1 cellular context compared by ENCODE assay signal in the genomic region with DNA sequence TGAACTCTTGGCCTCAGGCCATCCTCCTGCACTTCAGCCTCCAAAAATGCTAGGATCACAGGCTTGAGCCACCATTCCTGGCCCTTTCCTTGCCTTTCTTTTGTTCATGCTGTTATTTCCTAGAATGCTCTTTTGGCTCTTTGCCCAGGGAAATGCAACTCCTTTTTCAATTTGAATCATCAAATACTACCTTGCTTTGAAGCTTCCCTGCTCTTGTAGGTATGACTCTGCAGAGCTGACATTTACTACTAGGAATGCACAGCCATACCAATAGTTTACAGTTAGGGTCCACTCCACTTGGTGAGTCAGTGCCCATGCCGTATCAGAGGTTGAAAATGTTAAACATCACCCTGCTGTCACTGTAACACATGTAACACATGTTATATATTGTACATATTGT.
TF ChIP-seq lines count a peak whose summit lies in the region.

No MANE protein-coding gene starts in this region.

TF ChIP-seq in HepG2, 621 proteins besides CTCF, POLR2A, EP300 and RAD21 (continued from another document):
- TF ChIP-seq, protein P1, sequence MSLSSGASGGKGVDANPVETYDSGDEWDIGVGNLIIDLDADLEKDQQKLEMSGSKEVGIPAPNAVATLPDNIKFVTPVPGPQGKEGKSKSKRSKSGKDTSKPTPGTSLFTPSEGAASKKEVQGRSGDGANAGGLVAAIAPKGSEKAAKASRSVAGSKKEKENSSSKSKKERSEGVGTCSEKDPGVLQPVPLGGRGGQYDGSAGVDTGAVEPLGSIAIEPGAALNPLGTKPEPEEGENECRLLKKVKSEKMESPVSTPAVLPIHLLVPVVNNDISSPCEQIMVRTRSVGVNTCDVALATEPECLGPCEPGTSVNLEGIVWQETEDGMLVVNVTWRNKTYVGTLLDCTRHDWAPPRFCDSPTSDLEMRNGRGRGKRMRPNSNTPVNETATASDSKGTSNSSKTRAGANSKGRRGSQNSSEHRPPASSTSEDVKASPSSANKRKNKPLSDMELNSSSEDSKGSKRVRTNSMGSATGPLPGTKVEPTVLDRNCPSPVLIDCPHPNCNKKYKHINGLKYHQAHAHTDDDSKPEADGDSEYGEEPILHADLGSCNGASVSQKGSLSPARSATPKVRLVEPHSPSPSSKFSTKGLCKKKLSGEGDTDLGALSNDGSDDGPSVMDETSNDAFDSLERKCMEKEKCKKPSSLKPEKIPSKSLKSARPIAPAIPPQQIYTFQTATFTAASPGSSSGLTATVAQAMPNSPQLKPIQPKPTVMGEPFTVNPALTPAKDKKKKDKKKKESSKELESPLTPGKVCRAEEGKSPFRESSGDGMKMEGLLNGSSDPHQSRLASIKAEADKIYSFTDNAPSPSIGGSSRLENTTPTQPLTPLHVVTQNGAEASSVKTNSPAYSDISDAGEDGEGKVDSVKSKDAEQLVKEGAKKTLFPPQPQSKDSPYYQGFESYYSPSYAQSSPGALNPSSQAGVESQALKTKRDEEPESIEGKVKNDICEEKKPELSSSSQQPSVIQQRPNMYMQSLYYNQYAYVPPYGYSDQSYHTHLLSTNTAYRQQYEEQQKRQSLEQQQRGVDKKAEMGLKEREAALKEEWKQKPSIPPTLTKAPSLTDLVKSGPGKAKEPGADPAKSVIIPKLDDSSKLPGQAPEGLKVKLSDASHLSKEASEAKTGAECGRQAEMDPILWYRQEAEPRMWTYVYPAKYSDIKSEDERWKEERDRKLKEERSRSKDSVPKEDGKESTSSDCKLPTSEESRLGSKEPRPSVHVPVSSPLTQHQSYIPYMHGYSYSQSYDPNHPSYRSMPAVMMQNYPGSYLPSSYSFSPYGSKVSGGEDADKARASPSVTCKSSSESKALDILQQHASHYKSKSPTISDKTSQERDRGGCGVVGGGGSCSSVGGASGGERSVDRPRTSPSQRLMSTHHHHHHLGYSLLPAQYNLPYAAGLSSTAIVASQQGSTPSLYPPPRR (CRISPR knock-in tag; IDR thresholded peaks at IDR 0.05; ENCODE audit: borderline replicate concordance), result no peak
- TF ChIP-seq TAF15 (IDR thresholded peaks at IDR 0.05; ENCODE audit: low read depth, low read length, poor library complexity, severe bottlenecking), result no peak
- no peak for TF ChIP-seq ZNF569 (CRISPR knock-in tag; IDR thresholded peaks at IDR 0.05; ENCODE audit: borderline replicate concordance)
- peak; percentile 84 for TF ChIP-seq BCL6 (CRISPR knock-in tag; IDR thresholded peaks at IDR 0.05)
- no peak for TF ChIP-seq HDAC1 (CRISPR knock-in tag; IDR thresholded peaks at IDR 0.05)
- TF ChIP-seq RORA (CRISPR knock-in tag; IDR thresholded peaks at IDR 0.05), result no peak
- no peak for TF ChIP-seq ZNF879 (CRISPR knock-in tag; IDR thresholded peaks at IDR 0.05)
